Comparison of ENCODE assay signal across 15 cellular contexts in the genomic region with DNA sequence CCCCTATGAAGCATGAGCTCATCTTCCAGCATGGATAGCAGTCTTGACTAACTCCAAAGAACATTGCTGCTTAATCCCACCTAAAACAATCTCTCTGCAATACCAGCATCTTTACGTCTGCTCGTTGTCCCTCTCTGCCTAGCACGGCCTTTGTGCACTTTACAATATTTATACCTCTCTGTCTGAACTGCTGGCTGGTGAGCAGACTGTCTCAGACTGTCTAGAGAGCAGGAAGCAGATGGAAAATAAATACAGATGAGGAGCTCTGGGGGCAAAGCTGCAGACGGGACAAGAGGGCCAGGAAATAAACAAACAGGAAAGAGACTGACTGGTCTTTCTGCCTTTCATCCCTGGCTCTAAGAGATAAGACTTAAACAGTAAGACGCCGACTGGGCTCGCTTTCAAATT.
DNase-seq lines count a peak whose midpoint lies in the region; ATAC-seq and TF ChIP-seq lines count a peak whose summit lies in the region.
"Had no signal": no experiment of that assay in that cellular context is flagged by ENCODE, and none has a peak within 500 bp of the region (broad histone marks: within the 10 kb centered on the region; RNA-seq: fewer than 3 reads in every experiment).

No MANE protein-coding gene starts in this region.

- H3K4me1 Mint-ChIP-seq in neural crest cell = peaks cover 45% of the 10 kb centered on the region
- no peaks in the 10 kb centered on the region for H3K4me1 Mint-ChIP-seq in activated CD8-positive, alpha-beta memory T cell treated with anti-CD3 and anti-CD28 coated beads, Interleukin-2, amount 10 ng/mL, durations not matched to agents 7 days and 5 days
- H3K4me1 Mint-ChIP-seq: activated naive CD8-positive, alpha-beta T cell treated with anti-CD3 and anti-CD28 coated beads, Interleukin-2, amount 50 U/mL, for 24 hours had no signal

- H3K4me3 Mint-ChIP-seq in neural crest cell = no peak overlapping the region
- no peak overlapping the region for H3K4me3 Mint-ChIP-seq in activated CD8-positive, alpha-beta memory T cell treated with anti-CD3 and anti-CD28 coated beads, Interleukin-2, amount 10 ng/mL, durations not matched to agents 7 days and 5 days
- H3K4me3 Mint-ChIP-seq: activated naive CD8-positive, alpha-beta T cell treated with anti-CD3 and anti-CD28 coated beads, Interleukin-2, amount 50 U/mL, for 24 hours; CD14-positive monocyte; stimulated activated naive CD8-positive, alpha-beta T cell treated with anti-CD3 and anti-CD28 coated beads, Interleukin-15, Interleukin-2, amounts not matched to agents 100 ng/mL and 50 ng/mL, for 24 hours had no signal

- CTCF ChIA-PET in activated CD8-positive, alpha-beta memory T cell treated with anti-CD3 and anti-CD28 coated beads, Interleukin-2, amount 10 ng/mL, durations not matched to agents 7 days and 5 days (lab: Charles Lee) = no interaction called here

- DNase-seq in ELF-1 (ENCODE audit: low read depth, low spot score) = peak; percentile 53
- DNase-seq in NCI-H69 (lab: John Stamatoyannopoulos, UW) = peak; percentile 83
- DNase-seq in dermis blood vessel endothelial cell = peak; percentile 57
- DNase-seq in neural crest cell (ENCODE audit: low read depth, low spot score) = no peak
- no peak for DNase-seq in stimulated activated CD4-positive, alpha-beta T cell treated with anti-CD3 and anti-CD28 coated beads, Interleukin-12 subunit alpha, Interleukin-12 subunit beta, amount 100 ng/mL, for 4 hours
- DNase-seq in effector CD4-positive, alpha-beta T cell = no peak
- DNase-seq in activated CD8-positive, alpha-beta memory T cell treated with anti-CD3 and anti-CD28 coated beads, Interleukin-2, amount 10 ng/mL, durations not matched to agents 7 days and 5 days = no peak
- DNase-seq: activated CD8-positive, alpha-beta memory T cell treated with anti-CD3 and anti-CD28 coated beads, Interleukin-2, amount 50 U/mL, for 4 hours; activated naive CD8-positive, alpha-beta T cell treated with anti-CD3 and anti-CD28 coated beads, Interleukin-2, amount 50 U/mL, for 24 hours; NCI-H146; ovary; stimulated activated CD4-positive, alpha-beta T cell treated with anti-CD3 and anti-CD28 coated beads, Interleukin-2, amount 100 ng/mL, for 24 hours had no signal

- peak overlapping the region; percentile 6 for H3K27ac Mint-ChIP-seq in neural crest cell (ENCODE audit: unreplicated experiment)
- no peak overlapping the region for H3K27ac Mint-ChIP-seq in activated CD8-positive, alpha-beta memory T cell treated with anti-CD3 and anti-CD28 coated beads, Interleukin-2, amount 10 ng/mL, durations not matched to agents 7 days and 5 days
- H3K27ac Mint-ChIP-seq: activated naive CD8-positive, alpha-beta T cell treated with anti-CD3 and anti-CD28 coated beads, Interleukin-2, amount 50 U/mL, for 24 hours; CD14-positive monocyte; stimulated activated naive CD8-positive, alpha-beta T cell treated with anti-CD3 and anti-CD28 coated beads, Interleukin-15, Interleukin-2, amounts not matched to agents 100 ng/mL and 50 ng/mL, for 24 hours had no signal

- H3K27me3 Mint-ChIP-seq in neural crest cell (ENCODE audit: low read depth) = no peaks in the 10 kb centered on the region
- peaks cover 42% of the 10 kb centered on the region for H3K27me3 Mint-ChIP-seq in activated CD8-positive, alpha-beta memory T cell treated with anti-CD3 and anti-CD28 coated beads, Interleukin-2, amount 10 ng/mL, durations not matched to agents 7 days and 5 days

- peaks cover under 1% of the 10 kb centered on the region for H3K9me3 Mint-ChIP-seq in neural crest cell
- no peaks in the 10 kb centered on the region for H3K9me3 Mint-ChIP-seq in activated CD8-positive, alpha-beta memory T cell treated with anti-CD3 and anti-CD28 coated beads, Interleukin-2, amount 10 ng/mL, durations not matched to agents 7 days and 5 days (ENCODE audit: low read depth)
- H3K9me3 Mint-ChIP-seq: activated naive CD8-positive, alpha-beta T cell treated with anti-CD3 and anti-CD28 coated beads, Interleukin-2, amount 50 U/mL, for 24 hours; stimulated activated naive CD8-positive, alpha-beta T cell treated with anti-CD3 and anti-CD28 coated beads, Interleukin-15, Interleukin-2, amounts not matched to agents 100 ng/mL and 50 ng/mL, for 24 hours had no signal

- no peak for TF ChIP-seq CTCF in neural crest cell (conservative IDR thresholded peaks at IDR 0.05)

- no peak for ATAC-seq in GM19023 (IDR thresholded peaks at IDR 0.05; ENCODE audit: unreplicated experiment)
- ATAC-seq in activated CD8-positive, alpha-beta memory T cell treated with anti-CD3 and anti-CD28 coated beads, Interleukin-2, amount 10 ng/mL, durations not matched to agents 7 days and 5 days = no peak
- ATAC-seq: activated naive CD8-positive, alpha-beta T cell treated with anti-CD3 and anti-CD28 coated beads, Interleukin-2, amount 50 U/mL, for 24 hours had no signal

- no peaks in the 10 kb centered on the region for H3K36me3 Mint-ChIP-seq in neural crest cell (ENCODE audit: low read depth)
- no peaks in the 10 kb centered on the region for H3K36me3 Mint-ChIP-seq in activated CD8-positive, alpha-beta memory T cell treated with anti-CD3 and anti-CD28 coated beads, Interleukin-2, amount 10 ng/mL, durations not matched to agents 7 days and 5 days
- H3K36me3 Mint-ChIP-seq: CD14-positive monocyte had no signal

Comparison
In these comparisons a context has a peak if more than half of its experiments do, and no peak if none do; other contexts are left out.
1. DNase-seq: peak in ELF-1 (single experiment), NCI-H69 (single experiment) and dermis blood vessel endothelial cell (single experiment); none in neural crest cell (single experiment), stimulated activated CD4-positive, alpha-beta T cell treated with anti-CD3 and anti-CD28 coated beads, Interleukin-12 subunit alpha, Interleukin-12 subunit beta, amount 100 ng/mL, for 4 hours (single experiment), effector CD4-positive, alpha-beta T cell (single experiment) and activated CD8-positive, alpha-beta memory T cell treated with anti-CD3 and anti-CD28 coated beads, Interleukin-2, amount 10 ng/mL, durations not matched to agents 7 days and 5 days (single experiment).